In the genomic region with DNA sequence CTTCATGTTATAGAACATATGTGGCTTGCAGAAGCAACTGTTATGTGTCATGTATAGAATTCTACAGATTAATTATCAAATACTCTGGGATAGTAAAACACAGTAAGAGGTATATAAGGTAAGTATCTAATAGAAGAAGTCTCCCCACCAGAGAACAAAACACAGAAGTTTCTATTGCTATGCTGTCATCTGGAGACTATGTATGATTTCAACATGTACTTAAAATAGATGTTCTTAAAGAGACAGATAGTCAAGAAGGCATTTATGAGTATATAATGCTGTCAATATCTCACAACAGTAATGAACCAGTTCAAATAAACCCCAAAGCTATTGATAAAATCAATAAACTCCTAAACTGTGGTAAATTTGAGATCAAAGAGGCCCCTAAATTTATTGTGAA, we compare ENCODE assay signal across 15 cellular contexts. TPM values are rescaled to one million over a fixed set of nuclear protein-coding genes. Genes with fewer than 3 reads are reported as not detected.
DNase-seq lines count a peak whose midpoint lies in the region; ATAC-seq, FAIRE-seq and TF ChIP-seq lines count a peak whose summit lies in the region.
"Had no signal": no experiment of that assay in that cellular context is flagged by ENCODE, and none has a peak within 500 bp of the region (broad histone marks: within the 10 kb centered on the region; RNA-seq: fewer than 3 reads in every experiment).

No MANE protein-coding gene starts in this region.

- ATAC-seq in HG02571 (IDR thresholded peaks at IDR 0.05; ENCODE audit: unreplicated experiment): peak; percentile 53
- peak; percentile 29 for ATAC-seq in left lung
- ATAC-seq: stimulated activated naive CD8-positive, alpha-beta T cell treated with anti-CD3 and anti-CD28 coated beads, Interleukin-15, amount 100 ng/mL, for 72 hours had no signal

- H3K36me3 ChIP-seq in left lung (peaks cover 0 to 14% of the 10 kb centered on the region in 2 donors), thyroid gland (no peaks in the 10 kb centered on the region), prostate gland (no peaks in the 10 kb centered on the region)
- H3K36me3 ChIP-seq: WERI-Rb-1 had no signal

- no peak for TF ChIP-seq POLR2A in thyroid gland (IDR thresholded peaks at IDR 0.05)
- no peak for TF ChIP-seq POLR2A in prostate gland (IDR thresholded peaks at IDR 0.05)

- no peaks in the 10 kb centered on the region for H3K4me1 ChIP-seq in left lung
- peaks cover 0 to 3% of the 10 kb centered on the region in 2 donors for H3K4me1 ChIP-seq in thyroid gland
- peaks cover 15% of the 10 kb centered on the region for H3K4me1 ChIP-seq in prostate gland (replicated peaks)
- H3K4me1 ChIP-seq: SJSA1 had no signal

- intact Hi-C loops in left lung (cut with DNase I) (no loop called here), thyroid gland (cut with DNase I) (no loop called here), prostate gland (cut with DNase I) (no loop called here)

- in situ Hi-C loops in astrocyte of the spinal cord (cut with HindIII; ENCODE audit: low sequenced_read_pairs): no loop called here

- TF ChIP-seq CTCF in astrocyte of the spinal cord (IDR thresholded peaks at IDR 0.05; ENCODE audit: low read depth, low read length): no peak
- TF ChIP-seq CTCF in left lung (IDR thresholded peaks at IDR 0.05): no peak
- no peak for TF ChIP-seq CTCF in thyroid gland (IDR thresholded peaks at IDR 0.05)
- no peak for TF ChIP-seq CTCF in prostate gland (IDR thresholded peaks at IDR 0.05)

- no peak for FAIRE-seq in frontal cortex (lab: Jason Lieb, UNC)
- FAIRE-seq: keratinocyte had no signal

- H3K9me3 ChIP-seq in left lung (no peaks in the 10 kb centered on the region), thyroid gland (no peaks in the 10 kb centered on the region), prostate gland (no peaks in the 10 kb centered on the region)
- H3K9me3 ChIP-seq: SJSA1 had no signal

- H3K4me3 ChIP-seq in astrocyte of the spinal cord (ENCODE audit: low read depth, low read length) (no peak overlapping the region), left lung (no peak overlapping the region), thyroid gland (replicated peaks in 1 of 3) (no peak overlapping the region), prostate gland (no peak overlapping the region)
- H3K4me3 ChIP-seq: SJSA1 had no signal

- H3K27ac ChIP-seq in left lung (no peak overlapping the region), thyroid gland (no peak overlapping the region), prostate gland (no peak overlapping the region)
- H3K27ac ChIP-seq: SJSA1, WERI-Rb-1 had no signal

- DNase-seq in EL: peak; percentile 12
- peak; percentile 30 for DNase-seq in astrocyte of the spinal cord (ENCODE audit: low read depth, low spot score)
- DNase-seq in left lung: no peak
- DNase-seq in thyroid gland: no peak
- DNase-seq in prostate gland (ENCODE audit: low spot score): no peak
- no peak for DNase-seq in inferior parietal cortex (ENCODE audit: extremely low spot score)
- no peak for DNase-seq in frontal cortex (ENCODE audit: low spot score in 2 of 2)
- DNase-seq: activated CD8-positive, alpha-beta memory T cell treated with anti-CD3 and anti-CD28 coated beads, Interleukin-2, amount 50 U/mL, for 4 hours; NCI-H2029; NCI-H82; stimulated activated naive CD8-positive, alpha-beta T cell treated with anti-CD3 and anti-CD28 coated beads, Interleukin-15, amount 100 ng/mL, for 72 hours; WERI-Rb-1 had no signal

- H3K27me3 ChIP-seq in left lung: no peaks in the 10 kb centered on the region
- H3K27me3 ChIP-seq in thyroid gland: no peaks in the 10 kb centered on the region
- H3K27me3 ChIP-seq in prostate gland (replicated peaks; ENCODE audit: insufficient read depth): no peaks in the 10 kb centered on the region
- H3K27me3 ChIP-seq: SJSA1 had no signal

RNA-seq across cellular contexts. Expression of gene ADCY10, which starts 8.1 kb away (rescaled TPM):
- total RNA-seq in left lung (under 1 TPM in 1 of 2 donors, not detected in 1; 0.37 TPM), thyroid gland (under 1 TPM in 3 of 4 donors, not detected in 1; 0.15 to 0.45 (median 0.40) TPM), prostate gland (1 to 10 TPM in 1 of 2 donors, under 1 TPM in 1; 0.05 to 1.4 TPM), frontal cortex (0.41 TPM)
- total RNA-seq: SJSA1 had no signal

RNA-seq across cellular contexts. Expression of gene DCAF6, which starts 14.5 kb away (rescaled TPM):
- 10 to 100 TPM; 39.7 to 43.1 TPM for total RNA-seq in left lung
- 10 to 100 TPM; 73.7 to 88.7 (median 79.2) TPM for total RNA-seq in thyroid gland
- total RNA-seq in prostate gland: 100 to 1,000 TPM in 1 of 2 donors, 10 to 100 TPM in 1; 71.4 to 116 TPM
- 73.4 TPM for total RNA-seq in frontal cortex

RNA-seq across cellular contexts. Expression of gene MPC2, which starts 14.8 kb away (rescaled TPM):
- total RNA-seq in left lung (10 to 100 TPM; 51.8 to 54.0 TPM), thyroid gland (10 to 100 TPM; 16.2 to 40.1 (median 35.1) TPM), prostate gland (100 to 1,000 TPM in 1 of 2 donors, 10 to 100 TPM in 1; 78.9 to 169 TPM), frontal cortex (62.8 TPM)

Comparison
In these comparisons a context has a peak if more than half of its experiments do, and no peak if none do; other contexts are left out.
1. DNase-seq: peak in EL (single experiment) and astrocyte of the spinal cord (single experiment); none in left lung (0 of 2), thyroid gland (0 of 2), prostate gland (single experiment), inferior parietal cortex (single experiment) and frontal cortex (0 of 2).